ENCODE assay signal across 1 cellular context in genomic region chr11:2122907-2123627, GRCh38.
TF ChIP-seq lines count a peak whose summit lies in the region.

No MANE protein-coding gene starts in this region.

TF ChIP-seq in endothelial cell of umbilical vein, 7 proteins besides CTCF, POLR2A, EP300 and RAD21 (continued from another document):
- no peak for TF ChIP-seq MAX (IDR thresholded peaks at IDR 0.05; ENCODE audit: insufficient read depth, insufficient read length)
- no peak for TF ChIP-seq GATA2 (IDR thresholded peaks at IDR 0.05; ENCODE audit: insufficient read depth, insufficient read length, low read depth, low read length)
- no peak for TF ChIP-seq JUN (IDR thresholded peaks at IDR 0.05; ENCODE audit: borderline replicate concordance, insufficient read depth, insufficient read length, low read depth)
- TF ChIP-seq MYC (IDR thresholded peaks at IDR 0.05; ENCODE audit: low read depth, low read length), result no peak
- no peak for TF ChIP-seq EZH2 (IDR thresholded peaks at IDR 0.05; ENCODE audit: borderline replicate concordance, low read depth, low read length, severe bottlenecking)
